13 cellular contexts compared by ENCODE assay signal in genomic region chr11:125401746-125402145, GRCh38.
DNase-seq lines count a peak whose midpoint lies in the region; ATAC-seq and TF ChIP-seq lines count a peak whose summit lies in the region.
"Had no signal": no experiment of that assay in that cellular context is flagged by ENCODE, and none has a peak within 500 bp of the region (broad histone marks: within the 10 kb centered on the region; RNA-seq: fewer than 3 reads in every experiment).

No MANE protein-coding gene starts in this region.

- H3K4me3 ChIP-seq in ovary (no peak overlapping the region), esophagus muscularis mucosa (no peak overlapping the region)

- H3K27ac ChIP-seq in ovary = no peak overlapping the region
- H3K27ac ChIP-seq in esophagus muscularis mucosa (replicated peaks in 1 of 4) = no peak overlapping the region

- intact Hi-C loops in left cardiac atrium (cut with DNase I) (loop anchor here (10.0 kb wide), 2 partner anchors 237 to 307 kb away; partner anchors contain the start of gene PKNOX2 (in 1 of the 2)), ovary (cut with DNase I) (loop anchor here in 3 of 4 donors (5.0 to 10.0 kb wide), 4 partner anchors 57 to 309 kb away; partner anchors contain the start of gene PKNOX2 (in 1 of the 3)), esophagus muscularis mucosa (cut with DNase I) (no loop called here)

- peak; percentile 81 for DNase-seq in ELF-1 (ENCODE audit: low read depth, low spot score)
- DNase-seq in amniotic epithelial cell (ENCODE audit: low read depth) = peak; percentile 71
- peak; percentile 51 for DNase-seq in left cardiac atrium
- peak in 4 of 5 donors; percentile 27 to 54 (median 38) for DNase-seq in ovary
- no peak for DNase-seq in OCI-M2 (lab: John Stamatoyannopoulos, UW; ENCODE audit: unreplicated experiment)
- DNase-seq in midbrain (lab: John Stamatoyannopoulos, UW) = no peak
- DNase-seq in esophagus muscularis mucosa (ENCODE audit: extremely low spot score) = no peak
- DNase-seq: activated CD4-positive, alpha-beta T cell treated with anti-CD3 and anti-CD28 coated beads, Interleukin-2, amount 10 ng/mL, durations not matched to agents 7 days and 5 days; amygdala; effector memory CD8-positive, alpha-beta T cell; glutamatergic neuron; NCI-H1694 treated with DMSO at 0.1 percent for 48 hours had no signal

- WGBS in ovary, 3 donors = 55 to 79% (median 61%) methylated on average over 11 of the region's 11 CpGs
- WGBS in esophagus muscularis mucosa = 86% methylated on average over 11 of the region's 11 CpGs

- H3K27me3 ChIP-seq in ovary (no peaks in the 10 kb centered on the region), esophagus muscularis mucosa (peaks cover 0 to 6% (median 2%) of the 10 kb centered on the region in 4 donors)

- TF ChIP-seq CTCF in ovary (IDR thresholded peaks at IDR 0.05) (no peak), esophagus muscularis mucosa (IDR thresholded peaks at IDR 0.05) (no peak)

- H3K9me3 ChIP-seq in ovary = no peaks in the 10 kb centered on the region
- H3K9me3 ChIP-seq in esophagus muscularis mucosa = no peaks in the 10 kb centered on the region

- ATAC-seq in left cardiac atrium (peak; percentile 47 to 75), HG02938 (IDR thresholded peaks at IDR 0.05; ENCODE audit: unreplicated experiment) (no peak)
- ATAC-seq: effector memory CD8-positive, alpha-beta T cell had no signal

- H3K4me1 ChIP-seq in ovary (ENCODE audit: insufficient read depth) (peaks cover 5% of the 10 kb centered on the region), esophagus muscularis mucosa (peaks cover 0 to 16% (median 8%) of the 10 kb centered on the region in 4 donors)

- H3K36me3 ChIP-seq in ovary (no peaks in the 10 kb centered on the region), esophagus muscularis mucosa (peaks cover 0 to 17% (median 14%) of the 10 kb centered on the region in 4 donors)

- TF ChIP-seq EP300 in ovary (IDR thresholded peaks at IDR 0.05) = no peak
- no peak for TF ChIP-seq EP300 in esophagus muscularis mucosa (IDR thresholded peaks at IDR 0.05)

- TF ChIP-seq POLR2A in ovary (IDR thresholded peaks at IDR 0.05) (no peak), esophagus muscularis mucosa (IDR thresholded peaks at IDR 0.05; ENCODE audit: low read depth) (no peak)

Comparison
In these comparisons a context has a peak if more than half of its experiments do, and no peak if none do; other contexts are left out.
1. DNase-seq: peak in ELF-1 (single experiment), amniotic epithelial cell (single experiment), left cardiac atrium (single experiment) and ovary (4 of 5); none in OCI-M2 (single experiment), midbrain (single experiment) and esophagus muscularis mucosa (single experiment).